ENCODE assay signal across 21 cellular contexts in genomic region chr11:34755671-34756070, GRCh38.
"Had no signal": no experiment of that assay in that cellular context is flagged by ENCODE, and none has a peak within 500 bp of the region (broad histone marks: within the 10 kb centered on the region; RNA-seq: fewer than 3 reads in every experiment).

No MANE protein-coding gene starts in this region.

- H3K79me2 ChIP-seq: parathyroid adenoma had no signal

- H2AFZ ChIP-seq: parathyroid adenoma had no signal

- H3K27me3 ChIP-seq: body of pancreas, cardiac muscle cell, foreskin keratinocyte, neutrophil, right lobe of liver, vagina had no signal

- H3K27ac ChIP-seq: body of pancreas, cardiac muscle cell, foreskin keratinocyte, neutrophil, parathyroid adenoma, right lobe of liver, vagina had no signal

- DNase-seq: activated B cell treated with CpG ODN at 0.5 μM for 24 hours; activated CD4-positive, alpha-beta memory T cell treated with anti-CD3 and anti-CD28 coated beads, Interleukin-2, amount 10 ng/mL, durations not matched to agents 7 days and 5 days; activated CD4-positive, alpha-beta T cell treated with anti-CD3 and anti-CD28 coated beads for 4 hours; activated CD8-positive, alpha-beta memory T cell treated with anti-CD3 and anti-CD28 coated beads, Interleukin-2, amount 10 ng/mL, durations not matched to agents 7 days and 5 days; activated effector memory CD4-positive, alpha-beta T cell treated with anti-CD3 and anti-CD28 coated beads, Interleukin-2, amount 50 U/mL, for 16 hours; activated naive CD4-positive, alpha-beta T cell treated with anti-CD3 and anti-CD28 coated beads, Interleukin-2, amount 50 U/mL, for 16 hours; activated naive CD8-positive, alpha-beta T cell treated with anti-CD3 and anti-CD28 coated beads, Interleukin-2, amount 50 U/mL, for 24 hours; activated T-cell treated with anti-CD3 and anti-CD28 coated beads for 4 hours; body of pancreas; effector CD4-positive, alpha-beta T cell; foreskin keratinocyte; left cardiac atrium; right lobe of liver; stimulated activated CD4-positive, alpha-beta T cell treated with anti-CD3 and anti-CD28 coated beads, Interleukin-1b, Interleukin-23, amount 100 ng/mL, for 48 hours; stimulated activated naive CD8-positive, alpha-beta T cell treated with anti-CD3 and anti-CD28 coated beads, Interleukin-15, amount 100 ng/mL, for 72 hours; T1000 had no signal

- H3K4me3 ChIP-seq: body of pancreas, cardiac muscle cell, right lobe of liver, skin epidermis, vagina had no signal

- ATAC-seq: activated CD8-positive, alpha-beta memory T cell treated with anti-CD3 and anti-CD28 coated beads, Interleukin-2, amount 10 ng/mL, durations not matched to agents 7 days and 5 days; activated naive CD8-positive, alpha-beta T cell treated with anti-CD3 and anti-CD28 coated beads, Interleukin-2, amount 50 U/mL, for 24 hours; body of pancreas; foreskin keratinocyte; left cardiac atrium; right lobe of liver; stimulated activated naive CD8-positive, alpha-beta T cell treated with anti-CD3 and anti-CD28 coated beads, Interleukin-15, amount 100 ng/mL, for 72 hours had no signal

- H3K4me1 ChIP-seq: body of pancreas, foreskin keratinocyte, parathyroid adenoma had no signal

- H3K9me3 ChIP-seq: body of pancreas, neutrophil, right lobe of liver, vagina had no signal

- H3K36me3 ChIP-seq: cardiac muscle cell, neutrophil, right lobe of liver, vagina had no signal
